ENCODE assay signal across 11 cellular contexts in genomic region chr6:36607782-36608386, GRCh38. TPM values are rescaled to one million over a fixed set of nuclear protein-coding genes. Genes with fewer than 3 reads are reported as not detected.
DNase-seq lines count a peak whose midpoint lies in the region; ATAC-seq and TF ChIP-seq lines count a peak whose summit lies in the region.
"Had no signal": no experiment of that assay in that cellular context is flagged by ENCODE, and none has a peak within 500 bp of the region (broad histone marks: within the 10 kb centered on the region; RNA-seq: fewer than 3 reads in every experiment).

No MANE protein-coding gene starts in this region.

- no peak for TF ChIP-seq POLR2A in sigmoid colon (IDR thresholded peaks at IDR 0.05)

- intact Hi-C loops in sigmoid colon (cut with DNase I) = loop anchor here (1.0 kb wide), 1 partner anchor 9 kb away; no protein-coding TSS in a partner anchor

- H3K4me1 Mint-ChIP-seq in T-helper 17 cell = peaks cover 47% of the 10 kb centered on the region

- no peak overlapping the region for H3K4me3 ChIP-seq in fibroblast of the aortic adventitia (ENCODE audit: low read depth, low read length)
- no peak overlapping the region for H3K4me3 ChIP-seq in sigmoid colon
- H3K4me3 ChIP-seq in MG63 = no peak overlapping the region
- H3K4me3 ChIP-seq: Peyer's patch had no signal

- H3K27me3 ChIP-seq in sigmoid colon (no peaks in the 10 kb centered on the region), MG63 (no peaks in the 10 kb centered on the region)
- H3K27me3 ChIP-seq: Peyer's patch had no signal

- TF ChIP-seq EP300 in sigmoid colon (IDR thresholded peaks at IDR 0.05) = no peak

- TF ChIP-seq CTCF in fibroblast of the aortic adventitia (IDR thresholded peaks at IDR 0.05; ENCODE audit: insufficient read depth, low read length) = no peak
- no peak for TF ChIP-seq CTCF in sigmoid colon (IDR thresholded peaks at IDR 0.05)

- peaks cover 0 to 66% (median 57%) of the 10 kb centered on the region in 4 donors for H3K4me1 ChIP-seq in sigmoid colon

- H3K27ac Mint-ChIP-seq in T-helper 17 cell = peak overlapping the region; percentile 88

- H3K9me3 ChIP-seq in T-helper 17 cell (ENCODE audit: control insufficient read depth, low read length, poor library complexity, severe bottlenecking) = no peaks in the 10 kb centered on the region
- H3K9me3 ChIP-seq in sigmoid colon = no peaks in the 10 kb centered on the region
- H3K9me3 ChIP-seq in MG63 = no peaks in the 10 kb centered on the region
- H3K9me3 ChIP-seq: Peyer's patch had no signal

- H3K27me3 Mint-ChIP-seq in T-helper 17 cell = no peaks in the 10 kb centered on the region

- peaks cover 15 to 94% (median 46%) of the 10 kb centered on the region in 4 donors for H3K36me3 ChIP-seq in sigmoid colon
- H3K36me3 ChIP-seq in MG63 = peaks cover 90% of the 10 kb centered on the region

- DNase-seq in NCI-H510A treated with DMSO at 0.1 percent for 48 hours (lab: John Stamatoyannopoulos, UW) (peak; percentile 50), NCI-H510A (lab: John Stamatoyannopoulos, UW) (no peak), T-helper 17 cell (no peak), fibroblast of the aortic adventitia (ENCODE audit: low read depth) (peak; percentile 54), sigmoid colon (peak; percentile 45), MG63 (no peak), NCI-H187 (lab: John Stamatoyannopoulos, UW) (no peak)
- no peak for DNase-seq in effector CD4-positive, alpha-beta T cell
- DNase-seq: midbrain; stimulated activated CD4-positive, alpha-beta T cell treated with anti-CD3 and anti-CD28 coated beads, Interleukin-4, amount 100 ng/mL, for 4 hours had no signal

- peaks cover 4% of the 10 kb centered on the region for H3K36me3 Mint-ChIP-seq in T-helper 17 cell (ENCODE audit: low read depth)

- 41 to 73% methylated on average over 10 of the region's 10 CpGs for WGBS in sigmoid colon, 2 donors

- no peak for ATAC-seq in T-helper 17 cell

- H3K27ac ChIP-seq in sigmoid colon = peak overlapping the region; percentile 4 to 77 (median 67)

- H3K4me3 Mint-ChIP-seq in T-helper 17 cell = peak overlapping the region; percentile 39

RNA-seq across cellular contexts. Expression of gene SRSF3, which starts 13.7 kb away (rescaled TPM):
- total RNA-seq in T-helper 17 cell (100 to 1,000 TPM; 638 to 646 TPM), fibroblast of the aortic adventitia (ENCODE audit: low replicate concordance) (181 and 411 TPM in 2 replicates), sigmoid colon (100 to 1,000 TPM; 101 to 168 (median 122) TPM)
- polyA plus RNA-seq in sigmoid colon = 100 to 1,000 TPM; 144 to 292 (median 165) TPM
- total RNA-seq in MG63 (2014; rRNA removed; shearing (Covaris generic); ENCODE audit: low replicate concordance) = 168 and 271 TPM in 2 replicates

Comparison
In these comparisons a context has a peak if more than half of its experiments do, and no peak if none do; other contexts are left out.
1. DNase-seq: peak in NCI-H510A treated with DMSO at 0.1 percent for 48 hours (single experiment), fibroblast of the aortic adventitia (single experiment) and sigmoid colon (single experiment); none in NCI-H510A (single experiment), T-helper 17 cell (0 of 3), effector CD4-positive, alpha-beta T cell (single experiment), MG63 (single experiment) and NCI-H187 (0 of 2).